ENCODE assay signal across 13 cellular contexts in genomic region chr15:63243101-63243500, GRCh38. TPM values are rescaled to one million over a fixed set of nuclear protein-coding genes. Genes with fewer than 3 reads are reported as not detected.
DNase-seq lines count a peak whose midpoint lies in the region; ATAC-seq and TF ChIP-seq lines count a peak whose summit lies in the region.
"Had no signal": no experiment of that assay in that cellular context is flagged by ENCODE, and none has a peak within 500 bp of the region (broad histone marks: within the 10 kb centered on the region; RNA-seq: fewer than 3 reads in every experiment).

No MANE protein-coding gene starts in this region.

- DNase-seq in GM04503 (ENCODE audit: low read depth): peak; percentile 62
- DNase-seq in central memory CD8-positive, alpha-beta T cell (ENCODE audit: low spot score in 2 of 2): no peak
- DNase-seq in immature natural killer cell: no peak
- DNase-seq in stromal cell of bone marrow (ENCODE audit: low read depth): peak; percentile 54
- DNase-seq in thyroid gland: no peak
- DNase-seq: DMS53, HFFc6, NCI-H1417 treated with DMSO at 0.1 percent for 48 hours had no signal

- peaks cover 67% of the 10 kb centered on the region for H3K4me1 Mint-ChIP-seq in central memory CD8-positive, alpha-beta T cell
- H3K4me1 Mint-ChIP-seq in immature natural killer cell: peaks cover 83 to 97% of the 10 kb centered on the region in 2 donors

- intact Hi-C loops in thyroid gland (cut with DNase I): no loop called here

- no peaks in the 10 kb centered on the region for H3K27me3 ChIP-seq in thyroid gland
- H3K27me3 ChIP-seq: ascending aorta, tibial nerve had no signal

- no peak overlapping the region for H3K4me3 ChIP-seq in thyroid gland (replicated peaks in 1 of 3)
- H3K4me3 ChIP-seq: ascending aorta, tibial nerve had no signal

- peaks cover 10 to 13% of the 10 kb centered on the region in 2 donors for H3K4me1 ChIP-seq in thyroid gland

- no peaks in the 10 kb centered on the region for H3K36me3 ChIP-seq in thyroid gland

- no peak for TF ChIP-seq CTCF in thyroid gland (IDR thresholded peaks at IDR 0.05)

- H3K36me3 Mint-ChIP-seq in central memory CD8-positive, alpha-beta T cell (ENCODE audit: insufficient read depth): peaks cover 25% of the 10 kb centered on the region
- H3K36me3 Mint-ChIP-seq in immature natural killer cell: peaks cover 9 to 13% (median 12%) of the 10 kb centered on the region in 3 donors

- ATAC-seq in central memory CD8-positive, alpha-beta T cell (replicated peaks; ENCODE audit: extremely low read depth, poor library complexity, severe bottlenecking): no peak
- ATAC-seq in GM19395 (IDR thresholded peaks at IDR 0.05; ENCODE audit: unreplicated experiment) (no peak), HG03520 (IDR thresholded peaks at IDR 0.05; ENCODE audit: unreplicated experiment) (no peak), HG03457 (IDR thresholded peaks at IDR 0.05; ENCODE audit: unreplicated experiment) (no peak)

- H3K27me3 Mint-ChIP-seq in central memory CD8-positive, alpha-beta T cell: no peaks in the 10 kb centered on the region
- peaks cover 0 to 6% (median 2%) of the 10 kb centered on the region in 3 donors for H3K27me3 Mint-ChIP-seq in immature natural killer cell (ENCODE audit: low read depth in 3 of 3)

- H3K4me3 Mint-ChIP-seq in central memory CD8-positive, alpha-beta T cell: no peak overlapping the region
- H3K4me3 Mint-ChIP-seq in immature natural killer cell: no peak overlapping the region
- H3K4me3 Mint-ChIP-seq: HFFc6 had no signal

- WGBS in thyroid gland, 2 donors: 87 to 93% methylated on average over 1 of the region's 1 CpG

- TF ChIP-seq POLR2A in thyroid gland (IDR thresholded peaks at IDR 0.05): no peak

- H3K9me3 ChIP-seq in thyroid gland: no peaks in the 10 kb centered on the region
- H3K9me3 ChIP-seq: ascending aorta, tibial nerve had no signal

- no peak overlapping the region for H3K27ac ChIP-seq in thyroid gland

- H3K27ac Mint-ChIP-seq in central memory CD8-positive, alpha-beta T cell (ENCODE audit: low read depth): peak overlapping the region; percentile 68
- peak overlapping the region; percentile 3 to 90 (median 31) for H3K27ac Mint-ChIP-seq in immature natural killer cell
- H3K27ac Mint-ChIP-seq: HFFc6 had no signal

- H3K9me3 Mint-ChIP-seq in central memory CD8-positive, alpha-beta T cell: no peaks in the 10 kb centered on the region
- H3K9me3 Mint-ChIP-seq in immature natural killer cell: no peaks in the 10 kb centered on the region

RNA-seq across cellular contexts. Expression of gene APH1B, which starts 34.3 kb away (rescaled TPM):
- polyA plus RNA-seq in immature natural killer cell: 1 to 10 TPM; 4.8 to 7.8 (median 5.7) TPM
- total RNA-seq in thyroid gland: 10 to 100 TPM; 22.9 to 35.3 (median 27.8) TPM

RNA-seq across cellular contexts. Expression of gene RAB8B, which starts 53.7 kb away (rescaled TPM):
- 100 to 1,000 TPM in 1 of 3 donors, 10 to 100 TPM in 2; 64.6 to 123 (median 79.7) TPM for polyA plus RNA-seq in immature natural killer cell
- 10 to 100 TPM; 17.6 to 36.0 (median 22.1) TPM for total RNA-seq in thyroid gland

Comparison
In these comparisons a context has a peak if more than half of its experiments do, and no peak if none do; other contexts are left out.
1. DNase-seq: peak in GM04503 (single experiment) and stromal cell of bone marrow (single experiment); none in central memory CD8-positive, alpha-beta T cell (0 of 2), immature natural killer cell (0 of 3) and thyroid gland (0 of 2).